In genomic region chr20:57388953-57389694, GRCh38 we compare ENCODE assay signal across 8 cellular contexts. TPM values are rescaled to one million over a fixed set of nuclear protein-coding genes. Genes with fewer than 3 reads are reported as not detected.
DNase-seq lines count a peak whose midpoint lies in the region; ATAC-seq and TF ChIP-seq lines count a peak whose summit lies in the region.

No MANE protein-coding gene starts in this region.

- peak overlapping the region; percentile 83 for H3K4me3 Mint-ChIP-seq in activated naive CD8-positive, alpha-beta T cell treated with anti-CD3 and anti-CD28 coated beads, Interleukin-2, amount 50 U/mL, for 24 hours

- ATAC-seq in DND-41 (ENCODE audit: insufficient read depth, low read depth) (no peak), HG02678 (IDR thresholded peaks at IDR 0.05; ENCODE audit: unreplicated experiment) (peak; percentile 34), Panc1 (peak; percentile 86), GM21360 (IDR thresholded peaks at IDR 0.05; ENCODE audit: unreplicated experiment) (no peak), HG03565 (IDR thresholded peaks at IDR 0.05; ENCODE audit: unreplicated experiment) (no peak)
- peak; percentile 22 for ATAC-seq in activated naive CD8-positive, alpha-beta T cell treated with anti-CD3 and anti-CD28 coated beads, Interleukin-2, amount 50 U/mL, for 24 hours

- H3K27ac Mint-ChIP-seq in activated naive CD8-positive, alpha-beta T cell treated with anti-CD3 and anti-CD28 coated beads, Interleukin-2, amount 50 U/mL, for 24 hours = peak overlapping the region; percentile 98

- peak; percentile 26 for TF ChIP-seq POLR2A in prostate gland (IDR thresholded peaks at IDR 0.05)

- intact Hi-C loops in Panc1 (cut with micrococcal nuclease; ENCODE audit: unreplicated experiment) = no loop called here
- intact Hi-C loops in left ventricle myocardium inferior (cut with micrococcal nuclease) = no loop called here
- intact Hi-C loops in prostate gland (cut with DNase I) = no loop called here

- CTCF ChIA-PET in Panc1 (lab: Charles Lee) = no interaction called here

- H3K27me3 ChIP-seq in DND-41 (ENCODE audit: insufficient read depth, low read length, poor library complexity) (no peaks in the 10 kb centered on the region), Panc1 (ENCODE audit: control insufficient read depth, insufficient read depth, low read length) (no peaks in the 10 kb centered on the region), left ventricle myocardium inferior (ENCODE audit: low read depth) (no peaks in the 10 kb centered on the region), prostate gland (replicated peaks; ENCODE audit: insufficient read depth) (no peaks in the 10 kb centered on the region)

- H3K4me3 ChIP-seq in DND-41 (ENCODE audit: low read depth in 1 of 2, low read length in 2 of 2) (no peak overlapping the region), Panc1 (ENCODE audit: low read depth in 2 of 2, low read length in 2 of 2) (peak overlapping the region; percentile 27 to 54), left ventricle myocardium inferior (peak overlapping the region; percentile 57), prostate gland (peak overlapping the region; percentile 20 to 33)

- H3K4me1 ChIP-seq in DND-41 (ENCODE audit: insufficient read depth, low read length) = peaks cover 28% of the 10 kb centered on the region
- peaks cover 20% of the 10 kb centered on the region for H3K4me1 ChIP-seq in Panc1 (ENCODE audit: control insufficient read depth, insufficient read depth, low read length)
- H3K4me1 ChIP-seq in left ventricle myocardium inferior = peaks cover 60% of the 10 kb centered on the region
- H3K4me1 ChIP-seq in prostate gland (replicated peaks) = peaks cover 5% of the 10 kb centered on the region

- no peak overlapping the region for H3K9ac ChIP-seq in DND-41 (ENCODE audit: low read depth, low read length)

- peaks cover 18% of the 10 kb centered on the region for H3K36me3 ChIP-seq in DND-41 (ENCODE audit: insufficient read depth, low read length)
- H3K36me3 ChIP-seq in Panc1 (ENCODE audit: control insufficient read depth, insufficient read depth, low read length) = peaks cover 2% of the 10 kb centered on the region
- peaks cover 10% of the 10 kb centered on the region for H3K36me3 ChIP-seq in left ventricle myocardium inferior
- H3K36me3 ChIP-seq in prostate gland = no peaks in the 10 kb centered on the region

- POLR2A ChIA-PET in Panc1 (lab: Charles Lee) = no interaction called here

- in situ Hi-C loops in Panc1 (cut with HindIII; ENCODE audit: low pct_unique_long_range_greater_than_20kb, low sequenced_read_pairs) = no loop called here

- BruUV-seq in Panc1 (replicated peaks; lab: Mats Ljungman, UMichigan) = no TSS peak

- no peak overlapping the region for H2AFZ ChIP-seq in DND-41 (ENCODE audit: low read depth, low read length)

- peak; percentile 31 for TF ChIP-seq CTCF in DND-41 (IDR thresholded peaks at IDR 0.05; ENCODE audit: borderline replicate concordance, extremely low read depth, low read length, poor library complexity, severe bottlenecking)
- TF ChIP-seq CTCF in Panc1 (IDR thresholded peaks at IDR 0.05) = no peak; the same call in 1 of the 2 replicates
- TF ChIP-seq CTCF in left ventricle myocardium inferior (IDR thresholded peaks at IDR 0.05; ENCODE audit: borderline replicate concordance) = peak; percentile 37
- peak in 2 of 4 experiments; percentile 37 to 46 for TF ChIP-seq CTCF in prostate gland (IDR thresholded peaks at IDR 0.05)

- no peaks in the 10 kb centered on the region for H3K27me3 Mint-ChIP-seq in activated naive CD8-positive, alpha-beta T cell treated with anti-CD3 and anti-CD28 coated beads, Interleukin-2, amount 50 U/mL, for 24 hours

- H3K4me2 ChIP-seq in DND-41 (ENCODE audit: insufficient read depth, low read length) = no peak overlapping the region

- 7% methylated on average over 28 of the region's 57 CpGs for WGBS in prostate gland

- H3K9me3 Mint-ChIP-seq in activated naive CD8-positive, alpha-beta T cell treated with anti-CD3 and anti-CD28 coated beads, Interleukin-2, amount 50 U/mL, for 24 hours = no peaks in the 10 kb centered on the region

- H3K9me3 ChIP-seq in DND-41 (ENCODE audit: insufficient read depth, low read length, severe bottlenecking) = no peaks in the 10 kb centered on the region
- H3K9me3 ChIP-seq in Panc1 (ENCODE audit: control insufficient read depth, insufficient read depth, low read depth, low read length) = no peaks in the 10 kb centered on the region
- H3K9me3 ChIP-seq in left ventricle myocardium inferior (replicated peaks) = peaks cover 4% of the 10 kb centered on the region
- no peaks in the 10 kb centered on the region for H3K9me3 ChIP-seq in prostate gland

- no peaks in the 10 kb centered on the region for H3K79me2 ChIP-seq in DND-41 (ENCODE audit: insufficient read depth, low read length)

- H3K36me3 Mint-ChIP-seq in activated naive CD8-positive, alpha-beta T cell treated with anti-CD3 and anti-CD28 coated beads, Interleukin-2, amount 50 U/mL, for 24 hours (ENCODE audit: low read depth) = peaks cover 26% of the 10 kb centered on the region

- no peak for DNase-seq in DND-41
- no peak for DNase-seq in Panc1 (ENCODE audit: low read depth, low spot score)
- peak; percentile 67 for DNase-seq in activated naive CD8-positive, alpha-beta T cell treated with anti-CD3 and anti-CD28 coated beads, Interleukin-2, amount 50 U/mL, for 24 hours
- DNase-seq in left ventricle myocardium inferior = peak; percentile 86
- DNase-seq in prostate gland (ENCODE audit: low spot score) = peak; percentile 77

- H3K27ac ChIP-seq in DND-41 (ENCODE audit: low read length) (no peak overlapping the region), Panc1 (ENCODE audit: low read length) (peak overlapping the region; percentile 89), left ventricle myocardium inferior (replicated peaks) (peak overlapping the region; percentile 75), prostate gland (peak overlapping the region; percentile 48 to 56)

- H3K4me1 Mint-ChIP-seq in activated naive CD8-positive, alpha-beta T cell treated with anti-CD3 and anti-CD28 coated beads, Interleukin-2, amount 50 U/mL, for 24 hours = peaks cover 35% of the 10 kb centered on the region

- peaks cover 50% of the 10 kb centered on the region for H4K20me1 ChIP-seq in DND-41 (ENCODE audit: insufficient read depth, low read length)

RNA-seq across cellular contexts. Expression of gene RBM38, which starts 2.1 kb away (rescaled TPM):
- 39.9 TPM for total RNA-seq in Panc1 (2021; ENCODE audit: unreplicated experiment)
- polyA plus RNA-seq in Panc1 (2012; ENCODE audit: insufficient read length) = 61.1 TPM
- 75.5 TPM for total RNA-seq in left ventricle myocardium inferior
- 100 to 1,000 TPM in 1 of 2 donors, 10 to 100 TPM in 1; 29.9 to 104 TPM for total RNA-seq in prostate gland

RNA-seq across cellular contexts. Expression of gene RAE1, which starts 38.1 kb away (rescaled TPM):
- total RNA-seq in Panc1 (2021; ENCODE audit: unreplicated experiment) = 34.5 TPM
- polyA plus RNA-seq in Panc1 (2012; ENCODE audit: insufficient read length) = 30.3 TPM
- total RNA-seq in left ventricle myocardium inferior = 15.3 TPM
- 10 to 100 TPM; 21.7 to 49.9 TPM for total RNA-seq in prostate gland

RNA-seq across cellular contexts. Expression of gene SPO11, which starts 59.5 kb away (rescaled TPM):
- total RNA-seq in Panc1 (2021; ENCODE audit: unreplicated experiment) = not detected
- not detected for polyA plus RNA-seq in Panc1 (2012; ENCODE audit: insufficient read length)
- not detected for total RNA-seq in left ventricle myocardium inferior
- total RNA-seq in prostate gland = 1 to 10 TPM in 1 of 2 donors, not detected in 1; 2.6 TPM

Comparison
In these comparisons a context has a peak if more than half of its experiments do, and no peak if none do; other contexts are left out.
1. ATAC-seq: peak in HG02678 (single experiment), Panc1 (single experiment) and activated naive CD8-positive, alpha-beta T cell treated with anti-CD3 and anti-CD28 coated beads, Interleukin-2, amount 50 U/mL, for 24 hours (single experiment); none in DND-41 (single experiment), GM21360 (single experiment) and HG03565 (single experiment).
2. DNase-seq: peak in activated naive CD8-positive, alpha-beta T cell treated with anti-CD3 and anti-CD28 coated beads, Interleukin-2, amount 50 U/mL, for 24 hours (single experiment), left ventricle myocardium inferior (single experiment) and prostate gland (single experiment); none in DND-41 (single experiment) and Panc1 (single experiment).
3. H3K4me3 ChIP-seq: peak in Panc1 (2 of 2), left ventricle myocardium inferior (single experiment) and prostate gland (2 of 2); none in DND-41 (0 of 2).